ENCODE assay signal across 18 cellular contexts in the genomic region with DNA sequence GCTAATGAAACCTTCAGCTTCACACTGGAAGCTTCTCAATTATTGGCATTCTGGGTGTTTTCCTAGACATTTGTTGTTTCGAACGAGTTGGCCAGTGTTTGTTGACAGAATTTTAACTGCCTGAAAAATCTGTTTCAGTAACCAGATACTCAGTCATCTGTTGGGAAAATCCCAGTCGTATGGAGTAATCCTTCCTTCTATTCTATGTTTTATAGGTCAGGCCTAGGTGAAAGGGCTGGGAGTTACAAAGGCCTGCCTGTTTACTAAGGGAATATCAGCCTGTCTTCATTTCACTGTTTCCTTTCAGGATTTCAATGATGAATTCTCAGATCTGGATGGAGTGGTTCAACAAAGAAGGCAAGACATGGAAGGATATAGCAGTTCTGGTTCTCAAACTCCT. TPM values are rescaled to one million over a fixed set of nuclear protein-coding genes. Genes with fewer than 3 reads are reported as not detected.
DNase-seq lines count a peak whose midpoint lies in the region; ATAC-seq, FAIRE-seq and TF ChIP-seq lines count a peak whose summit lies in the region.
"Had no signal": no experiment of that assay in that cellular context is flagged by ENCODE, and none has a peak within 500 bp of the region (broad histone marks: within the 10 kb centered on the region; RNA-seq: fewer than 3 reads in every experiment).

No MANE protein-coding gene starts in this region.

- H3K36me3 ChIP-seq in tibial nerve, result peaks cover 0 to 70% (median 6%) of the 10 kb centered on the region in 3 donors

- ATAC-seq in GM18861 (IDR thresholded peaks at IDR 0.05; ENCODE audit: unreplicated experiment) (no peak), GM21447 (IDR thresholded peaks at IDR 0.05; ENCODE audit: unreplicated experiment) (no peak)
- ATAC-seq: naive thymus-derived CD4-positive, alpha-beta T cell; right cardiac atrium; stimulated activated naive B cell treated with anti-CD40 and anti-IgM and Interleukin-4, amounts not matched to agents 10 μg/mL and 1 μg/mL and 100 μg/mL, for 72 hours; T-cell had no signal

- no peak overlapping the region for H3K4me3 ChIP-seq in tibial nerve
- H3K4me3 ChIP-seq: MG63 had no signal

- DNase-seq in HTR-8/SVneo (ENCODE audit: insufficient read length, low spot score) (peak; percentile 15), tibial nerve (ENCODE audit: low spot score in 2 of 2) (no peak), UCSD-AML1 (lab: John Stamatoyannopoulos, UW; ENCODE audit: unreplicated experiment) (no peak)
- DNase-seq: activated CD4-positive, alpha-beta T cell treated with anti-CD3 and anti-CD28 coated beads for 1 hour; CD4-positive, CD25-positive, alpha-beta regulatory T cell; effector memory CD4-positive, alpha-beta T cell; MG63; naive thymus-derived CD4-positive, alpha-beta T cell; NCI-H2107; right cardiac atrium; stimulated activated CD4-positive, alpha-beta T cell treated with anti-CD3 and anti-CD28 coated beads, Interleukin-4, amount 100 ng/mL, for 24 hours; stimulated activated naive B cell treated with anti-CD40 and anti-IgM and Interleukin-4, amounts not matched to agents 10 μg/mL and 1 μg/mL and 100 μg/mL, for 72 hours; T-cell had no signal

- peak overlapping the region in 4 of 5 experiments; percentile 15 to 85 (median 72) for H3K27ac Mint-ChIP-seq in brain
- H3K27ac Mint-ChIP-seq: stimulated activated naive B cell treated with anti-CD40 and anti-IgM and Interleukin-4, amounts not matched to agents 10 μg/mL and 1 μg/mL and 100 μg/mL, for 72 hours; T-cell had no signal

- H3K4me1 Mint-ChIP-seq in brain, result peaks cover 33% of the 10 kb centered on the region
- H3K4me1 Mint-ChIP-seq: stimulated activated naive B cell treated with anti-CD40 and anti-IgM and Interleukin-4, amounts not matched to agents 10 μg/mL and 1 μg/mL and 100 μg/mL, for 72 hours; T-cell had no signal

- 25 to 26% methylated on average over 3 of the region's 3 CpGs for WGBS in tibial nerve, 2 donors

- H3K36me3 Mint-ChIP-seq in brain, result no peaks in the 10 kb centered on the region

- no peak for TF ChIP-seq POLR2A in tibial nerve (IDR thresholded peaks at IDR 0.05)

- TF ChIP-seq EP300 in tibial nerve (IDR thresholded peaks at IDR 0.05), result no peak

- peak overlapping the region in 2 of 5 experiments; percentile 5 to 49 for H3K4me3 Mint-ChIP-seq in brain
- H3K4me3 Mint-ChIP-seq: CD4-positive, CD25-positive, alpha-beta regulatory T cell; naive thymus-derived CD4-positive, alpha-beta T cell; stimulated activated naive B cell treated with anti-CD40 and anti-IgM and Interleukin-4, amounts not matched to agents 10 μg/mL and 1 μg/mL and 100 μg/mL, for 72 hours; T-cell had no signal

- FAIRE-seq in HTR-8/SVneo (lab: Jason Lieb, UNC), result no peak
- FAIRE-seq: H54 had no signal

- H3K4me1 ChIP-seq in tibial nerve, result peaks cover 0 to 49% (median 8%) of the 10 kb centered on the region in 4 donors

- H3K27me3 Mint-ChIP-seq in brain, result no peaks in the 10 kb centered on the region
- H3K27me3 Mint-ChIP-seq: CD4-positive, CD25-positive, alpha-beta regulatory T cell; naive thymus-derived CD4-positive, alpha-beta T cell; stimulated activated naive B cell treated with anti-CD40 and anti-IgM and Interleukin-4, amounts not matched to agents 10 μg/mL and 1 μg/mL and 100 μg/mL, for 72 hours; T-cell had no signal

- H3K27ac ChIP-seq in layer of hippocampus (ENCODE audit: low read depth, low read length) (peak overlapping the region; percentile 79), tibial nerve (peak overlapping the region in 3 of 4 donors; percentile 2 to 84 (median 72))

- no peaks in the 10 kb centered on the region for H3K9me3 ChIP-seq in tibial nerve
- H3K9me3 ChIP-seq: MG63 had no signal

- H3K9me3 Mint-ChIP-seq in brain, result no peaks in the 10 kb centered on the region
- H3K9me3 Mint-ChIP-seq: CD4-positive, CD25-positive, alpha-beta regulatory T cell; naive thymus-derived CD4-positive, alpha-beta T cell; stimulated activated naive B cell treated with anti-CD40 and anti-IgM and Interleukin-4, amounts not matched to agents 10 μg/mL and 1 μg/mL and 100 μg/mL, for 72 hours; T-cell had no signal

- TF ChIP-seq CTCF in brain (conservative IDR thresholded peaks at IDR 0.05) (no peak), tibial nerve (IDR thresholded peaks at IDR 0.05) (no peak)

- H3K27me3 ChIP-seq in layer of hippocampus (ENCODE audit: control insufficient read depth, insufficient read depth, low read length), result no peaks in the 10 kb centered on the region
- H3K27me3 ChIP-seq in tibial nerve, result no peaks in the 10 kb centered on the region
- H3K27me3 ChIP-seq: MG63 had no signal

RNA-seq across cellular contexts. Expression of gene GRAMD2B, which starts 59.9 kb away (rescaled TPM):
- polyA plus RNA-seq in brain (ENCODE audit: insufficient read depth, low read depth, low replicate concordance), result 16.2 TPM
- total RNA-seq in tibial nerve, result 10 to 100 TPM; 37.7 to 61.5 (median 44.6) TPM
